Comparison of ENCODE assay signal across 8 cellular contexts in the genomic region with DNA sequence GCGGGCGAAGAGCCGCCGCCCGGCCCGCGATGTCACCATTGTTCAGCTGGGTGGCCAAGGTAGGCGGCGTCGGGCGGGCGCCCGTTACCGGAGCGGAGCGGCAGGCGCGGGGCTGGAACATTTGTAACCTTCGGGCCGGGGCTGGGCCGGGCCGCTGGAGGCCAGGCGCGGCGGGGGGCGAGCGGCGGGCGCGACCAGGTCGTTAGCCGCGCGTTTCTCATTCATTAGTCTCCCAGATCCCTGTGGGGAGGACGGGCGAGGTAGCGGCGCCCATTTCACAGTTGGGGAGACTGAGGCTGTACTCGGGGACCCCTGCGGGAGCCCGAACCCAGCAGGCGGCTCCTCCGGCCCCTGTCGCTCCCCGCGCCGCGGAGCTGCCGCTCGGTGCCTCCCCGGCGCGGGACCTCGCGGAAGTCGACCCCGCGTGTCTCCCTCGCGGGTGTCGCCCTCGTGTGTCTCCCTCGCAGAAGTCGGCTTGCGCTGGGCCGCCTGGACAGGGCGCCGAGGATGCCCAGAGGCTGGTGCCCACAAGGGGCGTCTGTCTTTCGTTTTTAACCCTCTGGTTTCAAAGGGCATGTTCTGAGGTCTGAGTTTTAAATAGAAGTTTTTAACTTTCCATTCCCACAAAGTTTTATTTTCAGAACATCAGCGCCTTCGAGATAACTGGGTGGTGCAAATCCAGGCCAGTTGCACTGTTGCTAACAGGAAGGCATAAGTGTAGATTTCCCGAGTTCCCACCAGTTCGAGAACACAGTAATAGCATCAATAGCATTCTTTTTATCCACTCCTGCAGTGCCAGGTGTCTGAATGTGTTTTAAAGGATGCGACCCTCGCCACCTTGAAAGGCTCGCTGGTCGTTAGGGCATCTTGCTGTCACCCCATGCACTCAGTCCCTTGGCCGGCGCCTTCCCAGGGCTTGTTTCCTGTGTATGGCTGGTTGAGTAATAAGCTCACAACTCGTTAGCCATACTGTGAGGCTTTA. TPM values are rescaled to one million over a fixed set of nuclear protein-coding genes. Genes with fewer than 3 reads are reported as not detected.
DNase-seq lines count a peak whose midpoint lies in the region; ATAC-seq and TF ChIP-seq lines count a peak whose summit lies in the region.

No MANE protein-coding gene starts in this region.

- H3K79me1 ChIP-seq in neuronal stem cell (ENCODE audit: low read depth, low read length): peaks cover 4% of the 10 kb centered on the region

- H4K91ac ChIP-seq in neuronal stem cell (ENCODE audit: low read depth, low read length, poor library complexity): no peak overlapping the region

- H3K23ac ChIP-seq in neuronal stem cell (ENCODE audit: low read depth, low read length, poor library complexity): peak overlapping the region; percentile 83

- peak overlapping the region; percentile 77 for H2BK15ac ChIP-seq in neuronal stem cell (ENCODE audit: low read length)

- peak overlapping the region; percentile 94 for H3K18ac ChIP-seq in neuronal stem cell (ENCODE audit: low read length)

- no peak overlapping the region for H4K8ac ChIP-seq in neuronal stem cell (ENCODE audit: low read depth, low read length)

- H3K36me3 ChIP-seq in neuronal stem cell (replicated peaks in 1 of 2; ENCODE audit: control insufficient read depth in 2 of 2, insufficient read depth in 2 of 2, low read length in 2 of 2): no peaks in the 10 kb centered on the region

- H3K4me1 ChIP-seq in neuronal stem cell (ENCODE audit: control insufficient read depth in 2 of 2, insufficient read depth in 1 of 2, low read depth in 1 of 2, low read length in 2 of 2): peaks cover 3 to 8% of the 10 kb centered on the region in 2 donors

- peak overlapping the region; percentile 82 for H2BK120ac ChIP-seq in neuronal stem cell (ENCODE audit: low read depth, low read length)

- peak overlapping the region; percentile 30 for H2BK12ac ChIP-seq in neuronal stem cell (ENCODE audit: low read length)

- H2AFZ ChIP-seq in neuronal stem cell (ENCODE audit: low read length): peak overlapping the region; percentile 97

- H3K14ac ChIP-seq in neuronal stem cell (ENCODE audit: low read length): peak overlapping the region; percentile 84

- H3K4ac ChIP-seq in neuronal stem cell (ENCODE audit: low read length): peak overlapping the region; percentile 41

- H3K27me3 ChIP-seq in neuronal stem cell (ENCODE audit: control insufficient read depth in 3 of 3, insufficient read depth in 3 of 3, low read depth in 1 of 3, low read length in 3 of 3): no peaks in the 10 kb centered on the region

- no CpG with 5 or more reads among the region's 81 CpGs for WGBS in neuronal stem cell (ENCODE audit: extremely low coverage in 2 of 2, insufficient read length in 2 of 2, insufficient replicate concordance in 1 of 2), 2 donors

- H3K4me3 ChIP-seq in neuronal stem cell (ENCODE audit: low read length in 2 of 2): peak overlapping the region; percentile 61 to 92

- H3K9ac ChIP-seq in neuronal stem cell (ENCODE audit: low read depth, low read length, poor library complexity): peak overlapping the region; percentile 86

- H3K27ac ChIP-seq in C4-2B (peak overlapping the region; percentile 70), neuronal stem cell (replicated peaks; ENCODE audit: low read length) (peak overlapping the region; percentile 80), substantia nigra (ENCODE audit: low read depth, low read length, poor library complexity, severe bottlenecking) (peak overlapping the region; percentile 78)

- peak; percentile 34; the same call in 1 of the 2 replicates for TF ChIP-seq POLR2A in Raji (IDR thresholded peaks at IDR 0.05; ENCODE audit: insufficient read depth, low read depth, low read length)

- DNase-seq in activated gamma-delta T cell treated with anti-CD3 and anti-CD28 coated beads, Interleukin-2, amount 50 U/mL, for 16 hours (ENCODE audit: low read depth): peak; percentile 67
- peak; percentile 61 for DNase-seq in foreskin melanocyte
- DNase-seq in neuronal stem cell (ENCODE audit: low spot score): peak; percentile 12
- DNase-seq in substantia nigra (lab: John Stamatoyannopoulos, UW): peak in 48 of 49 donors; percentile 6 to 81 (median 50)

- TF ChIP-seq CTCF in C4-2B (conservative IDR thresholded peaks at IDR 0.05): peak; percentile 76

- H3K9me3 ChIP-seq in neuronal stem cell (replicated peaks in 1 of 2; ENCODE audit: control insufficient read depth in 2 of 2, insufficient read depth in 1 of 2, low read depth in 1 of 2, low read length in 2 of 2): no peaks in the 10 kb centered on the region

- H2BK5ac ChIP-seq in neuronal stem cell (ENCODE audit: low read length): peak overlapping the region; percentile 78

- peak; percentile 55 for ATAC-seq in GM19043 (IDR thresholded peaks at IDR 0.05; ENCODE audit: low read depth, unreplicated experiment)
- peak; percentile 51 for ATAC-seq in HG03342 (IDR thresholded peaks at IDR 0.05; ENCODE audit: unreplicated experiment)

- H2AK5ac ChIP-seq in neuronal stem cell (ENCODE audit: low read depth, low read length): peak overlapping the region; percentile 38

- peak overlapping the region; percentile 87 for H3K4me2 ChIP-seq in neuronal stem cell (ENCODE audit: insufficient read depth, low read length, poor library complexity, severe bottlenecking)

RNA-seq across cellular contexts. Expression of a gene that starts 17.6 kb away (rescaled TPM):
- polyA plus RNA-seq in neuronal stem cell (2013, experiment 1 of 2): not detected
- not detected for polyA plus RNA-seq in neuronal stem cell (2013, experiment 2 of 2)

Comparison
In these comparisons a context has a peak if more than half of its experiments do, and no peak if none do; other contexts are left out.
1. Peak in every context shown above with its lines: DNase-seq, ATAC-seq, H3K4me3 ChIP-seq and H3K27ac ChIP-seq.
2. DNase-seq: peak in every context shown above with its lines; median percentile 67 in activated gamma-delta T cell treated with anti-CD3 and anti-CD28 coated beads, Interleukin-2, amount 50 U/mL, for 16 hours; 61 in foreskin melanocyte; 50 in substantia nigra; 12 in neuronal stem cell.